8 cellular contexts compared by ENCODE assay signal in genomic region chr21:32278068-32278467, GRCh38. TPM values are rescaled to one million over a fixed set of nuclear protein-coding genes. Genes with fewer than 3 reads are reported as not detected.
DNase-seq lines count a peak whose midpoint lies in the region; ATAC-seq and TF ChIP-seq lines count a peak whose summit lies in the region.

No MANE protein-coding gene starts in this region.

- intact Hi-C loops in body of pancreas (cut with DNase I): no loop called here

- no peaks in the 10 kb centered on the region for H3K9me2 ChIP-seq in GM23248 (ENCODE audit: insufficient read depth)

- H3K27me3 ChIP-seq in GM23248 (replicated peaks; ENCODE audit: insufficient read depth) (no peaks in the 10 kb centered on the region), SJSA1 (replicated peaks) (no peaks in the 10 kb centered on the region), body of pancreas (no peaks in the 10 kb centered on the region)

- H3K79me2 ChIP-seq in GM23248 (ENCODE audit: insufficient read depth): peaks cover 29% of the 10 kb centered on the region

- no peak for TF ChIP-seq CTCF in fibroblast of mammary gland (conservative IDR thresholded peaks at IDR 0.05; ENCODE audit: control insufficient read depth, insufficient read depth, low read depth, low read length)
- TF ChIP-seq CTCF in retinal pigment epithelial cell (conservative IDR thresholded peaks at IDR 0.05; ENCODE audit: low read depth, low read length): no peak
- no peak for TF ChIP-seq CTCF in body of pancreas (IDR thresholded peaks at IDR 0.05)

- peak overlapping the region; percentile 21; the same call in 1 of the 2 replicates for H3K27ac ChIP-seq in GM23248
- no peak overlapping the region for H3K27ac ChIP-seq in SJSA1
- H3K27ac ChIP-seq in body of pancreas: no peak overlapping the region

- H3K36me3 ChIP-seq in GM23248 (ENCODE audit: low read depth) (no peaks in the 10 kb centered on the region; the same call in 1 of the 2 replicates), SJSA1 (peaks cover 19% of the 10 kb centered on the region), body of pancreas (replicated peaks in 1 of 2; ENCODE audit: insufficient read depth in 1 of 2, low read depth in 2 of 2) (no peaks in the 10 kb centered on the region)

- peaks cover 5% of the 10 kb centered on the region; the same call in 1 of the 2 replicates for H3F3A ChIP-seq in GM23248 (ENCODE audit: insufficient read depth)

- 0 out of 2 replicates have a peak, but pooled peaks cover 6% of the 10 kb centered on the region for H3K4me1 ChIP-seq in GM23248 (ENCODE audit: insufficient read depth)
- peaks cover 10% of the 10 kb centered on the region for H3K4me1 ChIP-seq in SJSA1 (replicated peaks)
- H3K4me1 ChIP-seq in body of pancreas: peaks cover 22% of the 10 kb centered on the region

- DNase-seq in AML-193 (lab: John Stamatoyannopoulos, UW) (peak; percentile 10 to 35), GM23248 (peak; percentile 51), SJSA1 (ENCODE audit: low read depth in 1 of 2, low spot score in 2 of 2) (peak in 1 of 2 experiments; percentile 17), fibroblast of mammary gland (ENCODE audit: low read depth) (peak; percentile 21), retinal pigment epithelial cell (ENCODE audit: low read depth) (no peak), hippocampal formation (lab: John Stamatoyannopoulos, UW) (no peak), SHP77 treated with DMSO at 0.1 percent for 48 hours (lab: John Stamatoyannopoulos, UW) (no peak), body of pancreas (no peak)

- H3K9ac ChIP-seq in GM23248: peak overlapping the region; percentile 86

- no peaks in the 10 kb centered on the region for H3K9me3 ChIP-seq in GM23248 (ENCODE audit: low read depth)
- no peaks in the 10 kb centered on the region; the same call in 1 of the 2 replicates for H3K9me3 ChIP-seq in SJSA1 (replicated peaks)
- no peaks in the 10 kb centered on the region for H3K9me3 ChIP-seq in body of pancreas

- in situ Hi-C loops in GM23248 (cut with MboI): no loop called here

- peak overlapping the region; percentile 63 for H3K4me2 ChIP-seq in GM23248 (ENCODE audit: unreplicated experiment)

- ATAC-seq in body of pancreas: no peak

- peak overlapping the region; percentile 84 for H2AFZ ChIP-seq in GM23248

- no peaks in the 10 kb centered on the region for H4K20me1 ChIP-seq in GM23248 (ENCODE audit: insufficient read depth)

- H3K4me3 ChIP-seq in GM23248: peak overlapping the region; percentile 85
- H3K4me3 ChIP-seq in SJSA1: peak overlapping the region; percentile 86
- peak overlapping the region; percentile 88 for H3K4me3 ChIP-seq in fibroblast of mammary gland (ENCODE audit: control insufficient read depth, low read depth, low read length)
- H3K4me3 ChIP-seq in retinal pigment epithelial cell (ENCODE audit: low read length): peak overlapping the region; percentile 92
- H3K4me3 ChIP-seq in body of pancreas: peak overlapping the region in 1 of 2 donors; percentile 76

- WGBS in GM23248 (ENCODE audit: low coverage in 1 of 2, low lambda C conversion rate in 2 of 2, missing lambda C conversion rate in 2 of 2), 2 experiments: 6 to 9% methylated on average over 6 of the region's 6 CpGs
- WGBS in body of pancreas, 2 donors: 3 to 4% methylated on average over 6 of the region's 6 CpGs

- no peak for TF ChIP-seq POLR2A in body of pancreas (IDR thresholded peaks at IDR 0.05)

RNA-seq across cellular contexts. Expression of gene MIS18A, which starts 0.8 kb away (rescaled TPM):
- 2.8 and 6.7 TPM in 2 replicates for total RNA-seq in GM23248 (2014; rRNA removed; shearing (Covaris generic))
- 11.9 and 12.6 TPM in 2 replicates for polyA plus RNA-seq in GM23248 (2016; fragmentation: Nextera tagmentation; extraction: Ambion mirVana)
- 39.7 and 41.6 TPM in 2 replicates for total RNA-seq in SJSA1 (2014; rRNA removed; shearing (Covaris generic))
- 1 to 10 TPM; 4.3 to 5.2 TPM for total RNA-seq in body of pancreas

RNA-seq across cellular contexts. Expression of gene MRAP, which starts 20.6 kb away (rescaled TPM):
- not detected in 2 replicates for total RNA-seq in GM23248 (2014; rRNA removed; shearing (Covaris generic))
- not detected in 2 replicates for polyA plus RNA-seq in GM23248 (2016; fragmentation: Nextera tagmentation; extraction: Ambion mirVana)
- not detected in 2 replicates for total RNA-seq in SJSA1 (2014; rRNA removed; shearing (Covaris generic))
- total RNA-seq in body of pancreas: under 1 TPM in 1 of 2 donors, not detected in 1; 0.66 TPM

Comparison
In these comparisons a context has a peak if more than half of its experiments do, and no peak if none do; other contexts are left out.
1. DNase-seq: peak in AML-193 (2 of 2), GM23248 (single experiment) and fibroblast of mammary gland (single experiment); none in retinal pigment epithelial cell (single experiment), hippocampal formation (0 of 2), SHP77 treated with DMSO at 0.1 percent for 48 hours (single experiment) and body of pancreas (0 of 4).